Comparison of ENCODE assay signal across 1 cellular context in genomic region chr15:57619746-57620145, GRCh38.
TF ChIP-seq lines count a peak whose summit lies in the region.

No MANE protein-coding gene starts in this region.

TF ChIP-seq in H1, 55 proteins besides CTCF, POLR2A, EP300 and RAD21 (continued from another document):
- TF ChIP-seq E2F6 (IDR thresholded peaks at IDR 0.05) (no peak), EGR1 (IDR thresholded peaks at IDR 0.05; ENCODE audit: borderline replicate concordance, low read depth, low read length) (no peak), CBX8 (IDR thresholded peaks at IDR 0.05; ENCODE audit: borderline replicate concordance, low read depth, low read length) (no peak), TEAD4 (IDR thresholded peaks at IDR 0.05; ENCODE audit: low read depth, low read length) (no peak), MAFK (IDR thresholded peaks at IDR 0.05; ENCODE audit: low read depth, low read length) (no peak), RNF2 (IDR thresholded peaks at IDR 0.05; ENCODE audit: borderline replicate concordance, low read depth, low read length, missing control alignments, poor library complexity, severe bottlenecking) (no peak), FOSL1 (IDR thresholded peaks at IDR 0.05; ENCODE audit: insufficient read depth, low read depth, low read length) (no peak), CHD2 (IDR thresholded peaks at IDR 0.05; ENCODE audit: low read length) (no peak), SRF (IDR thresholded peaks at IDR 0.05; ENCODE audit: low read depth, low read length) (no peak)
